In the genomic region with DNA sequence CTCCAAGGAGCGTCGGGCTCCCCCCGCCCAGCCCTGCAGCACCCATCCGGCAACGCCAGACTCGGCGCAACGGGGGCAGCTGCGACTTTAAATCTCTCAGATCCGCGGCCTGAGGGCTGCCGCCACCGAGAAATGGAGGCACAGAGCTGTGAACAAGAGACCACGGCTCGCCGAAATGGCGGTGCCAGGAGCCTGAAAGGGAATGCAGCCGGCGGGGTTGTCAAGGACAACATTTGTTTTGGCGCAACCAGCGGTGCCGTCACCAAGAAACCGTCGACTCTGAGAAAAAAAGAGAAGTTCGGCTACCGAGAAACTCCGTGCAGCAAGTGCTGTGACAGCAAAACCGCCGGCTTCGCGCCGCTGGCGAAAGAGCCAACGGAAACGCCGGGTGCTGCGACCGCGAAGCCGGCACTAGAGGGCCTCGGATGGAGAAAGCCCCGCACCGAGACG, we compare ENCODE assay signal across 8 cellular contexts. TPM values are rescaled to one million over a fixed set of nuclear protein-coding genes. Genes with fewer than 3 reads are reported as not detected.
A peak's percentile ranks its signal among the peaks of the same experiment; 100 is the strongest.
DNase-seq lines count a peak whose midpoint lies in the region; ATAC-seq and TF ChIP-seq lines count a peak whose summit lies in the region.

No MANE protein-coding gene starts in this region.

- no peaks in the 10 kb centered on the region for H3K9me3 ChIP-seq in prostate gland
- H3K9me3 ChIP-seq in aorta (ENCODE audit: control insufficient read depth, low read length): no peaks in the 10 kb centered on the region

- H3K4me3 ChIP-seq in prostate gland: peak overlapping the region; percentile 49 to 51
- H3K4me3 ChIP-seq in aorta (ENCODE audit: low read length in 2 of 2): peak overlapping the region; percentile 46 to 56

- H3K27ac ChIP-seq in prostate gland (peak overlapping the region; percentile 94 to 98), aorta (ENCODE audit: low read depth in 1 of 2, low read length in 2 of 2) (peak overlapping the region; percentile 12 to 94)

- ATAC-seq in GM21529 (IDR thresholded peaks at IDR 0.05; ENCODE audit: unreplicated experiment) (peak; percentile 29), Right ventricle myocardium inferior (peak; percentile 48), aorta (ENCODE audit: low FRiP score) (peak; percentile 73)

- TF ChIP-seq EP300 in Ishikawa (IDR thresholded peaks at IDR 0.05; ENCODE audit: borderline replicate concordance): no peak

- WGBS in prostate gland: 1% methylated on average over 44 of the region's 44 CpGs
- 0 to 1% methylated on average over 44 of the region's 44 CpGs for WGBS in aorta, 2 donors

- H3K27me3 ChIP-seq in prostate gland (replicated peaks; ENCODE audit: insufficient read depth): no peaks in the 10 kb centered on the region
- no peaks in the 10 kb centered on the region for H3K27me3 ChIP-seq in aorta (ENCODE audit: control insufficient read depth in 1 of 2, insufficient read depth in 2 of 2, low read length in 1 of 2)

- no peak for TF ChIP-seq RAD21 in Ishikawa (IDR thresholded peaks at IDR 0.05; ENCODE audit: low read depth)

- no peak for TF ChIP-seq POLR2A in prostate gland (IDR thresholded peaks at IDR 0.05)

- DNase-seq in DMS79 treated with DMSO at 0.1 percent for 48 hours (lab: John Stamatoyannopoulos, UW) (peak; percentile 71), SHP77 treated with DMSO at 0.1 percent for 48 hours (lab: John Stamatoyannopoulos, UW) (peak; percentile 75), Right ventricle myocardium inferior (ENCODE audit: missing footprints) (peak; percentile 93), prostate gland (ENCODE audit: low spot score) (peak; percentile 54), aorta (peak; percentile 89 to 92)
- DNase-seq in activated naive CD4-positive, alpha-beta T cell treated with Interleukin-2 at 50 U/mL for 16 hours: peak; percentile 81

- H3K36me3 ChIP-seq in prostate gland: no peaks in the 10 kb centered on the region
- H3K36me3 ChIP-seq in aorta (ENCODE audit: control insufficient read depth in 1 of 2, insufficient read depth in 2 of 2, low read length in 1 of 2): no peaks in the 10 kb centered on the region

- H3K4me1 ChIP-seq in prostate gland (replicated peaks) (no peaks in the 10 kb centered on the region), aorta (ENCODE audit: control insufficient read depth in 1 of 2, insufficient read depth in 2 of 2, low read length in 2 of 2) (no peaks in the 10 kb centered on the region)

- TF ChIP-seq CTCF in prostate gland (IDR thresholded peaks at IDR 0.05): peak in 1 of 4 experiments; percentile 6

- intact Hi-C loops in Right ventricle myocardium inferior (cut with DNase I) (loop anchor here (5.0 kb wide), 1 partner anchor 35 kb away; no protein-coding TSS in a partner anchor), prostate gland (cut with DNase I) (loop anchor here (5.0 kb wide), 3 partner anchors 50 to 135 kb away; a partner anchor contains a TSS), aorta (cut with DNase I) (loop anchor here (2.0 to 10.0 kb wide), 5 partner anchors 23 to 97 kb away; no protein-coding TSS in a partner anchor)

TF ChIP-seq in Ishikawa, 13 proteins besides CTCF, POLR2A, EP300 and RAD21:
- TF ChIP-seq FOXM1 (IDR thresholded peaks at IDR 0.05; ENCODE audit: borderline replicate concordance, low read depth) (no peak), NFIC (IDR thresholded peaks at IDR 0.05) (0 out of 2 replicates have a peak, but pooled peaks have one; percentile 4), TAF1 (IDR thresholded peaks at IDR 0.05; ENCODE audit: low read depth) (no peak; the same call in 1 of the 2 replicates), ZBTB7A (IDR thresholded peaks at IDR 0.05; ENCODE audit: low read depth) (no peak), CEBPB (IDR thresholded peaks at IDR 0.05) (no peak), EGR1 (IDR thresholded peaks at IDR 0.05) (no peak), YY1 (IDR thresholded peaks at IDR 0.05; ENCODE audit: low read depth) (peak; percentile 2; the same call in 1 of the 2 replicates)

RNA-seq across cellular contexts. Expression of a gene that starts 2.1 kb away (rescaled TPM):
- total RNA-seq in Right ventricle myocardium inferior: 0.84 TPM
- total RNA-seq in prostate gland: 1 to 10 TPM; 4.5 to 5.3 TPM
- 1 to 10 TPM; 2.7 to 6.4 TPM for total RNA-seq in aorta
- polyA plus RNA-seq in aorta: 1 to 10 TPM in 1 of 2 donors, under 1 TPM in 1; 0.38 to 3.6 TPM

Comparison
In these comparisons a context has a peak if more than half of its experiments do, and no peak if none do; other contexts are left out.
1. Peak in every context shown above with its lines: DNase-seq, ATAC-seq, H3K4me3 ChIP-seq and H3K27ac ChIP-seq.